In the genomic region with DNA sequence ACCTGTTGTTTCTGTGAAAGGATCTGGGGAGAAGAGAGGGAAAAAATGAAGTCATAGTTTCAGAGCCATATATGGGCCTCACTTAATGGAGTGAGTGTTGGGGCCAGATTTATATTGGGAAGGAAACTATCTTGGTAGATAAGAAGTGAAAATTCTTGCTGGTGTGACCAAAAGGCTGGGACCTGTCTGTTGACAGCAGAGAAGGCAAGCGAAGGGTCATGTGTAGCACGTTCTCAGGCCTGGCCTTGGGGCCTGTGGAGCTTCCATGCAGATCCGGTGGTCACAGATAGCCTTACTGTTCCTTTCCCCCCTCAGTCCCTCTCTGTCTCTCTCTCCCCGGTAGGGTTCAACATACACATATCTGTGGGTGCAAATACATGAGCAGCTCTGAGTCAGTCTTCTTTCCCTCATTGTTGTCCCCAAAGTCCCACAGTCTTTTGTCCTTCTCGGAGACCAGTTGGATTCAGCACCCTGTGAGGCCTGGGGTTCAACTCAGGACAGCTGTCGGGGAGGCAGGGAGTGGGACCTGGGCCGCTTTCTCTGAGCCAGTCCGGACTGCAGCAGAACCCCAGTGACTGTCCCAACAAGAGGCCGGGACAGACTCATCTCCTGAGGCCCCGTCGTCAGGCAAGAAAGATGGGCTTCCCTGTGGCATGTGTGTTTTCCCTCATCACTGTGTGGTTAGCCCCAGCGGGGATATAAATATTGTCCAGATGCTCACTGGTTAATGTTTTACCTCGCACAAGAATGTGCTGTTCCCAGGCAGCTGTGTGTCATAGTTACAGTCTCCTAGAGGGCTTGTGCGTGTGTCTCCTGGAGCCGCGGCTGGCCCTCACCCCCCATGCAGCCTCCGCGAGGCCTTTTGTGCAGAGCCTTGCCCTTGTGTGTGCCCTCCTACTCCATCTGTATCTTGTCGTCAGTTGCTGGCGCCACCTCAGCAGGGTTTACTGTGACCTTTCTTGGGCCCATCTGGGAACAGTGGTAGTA, we compare ENCODE assay signal across 1 cellular context.
A peak's percentile ranks its signal among the peaks of the same experiment; 100 is the strongest.
TF ChIP-seq lines count a peak whose summit lies in the region.

No MANE protein-coding gene starts in this region.

TF ChIP-seq in K562, 482 proteins besides CTCF, POLR2A, EP300 and RAD21 (continued from another document):
- TF ChIP-seq NR4A1 (CRISPR knock-in tag; IDR thresholded peaks at IDR 0.05) = no peak
- no peak for TF ChIP-seq NR4A1 (tag; IDR thresholded peaks at IDR 0.05)
- TF ChIP-seq ARID3B (CRISPR knock-in tag; IDR thresholded peaks at IDR 0.05; ENCODE audit: borderline replicate concordance) = no peak
- TF ChIP-seq CC2D1A (IDR thresholded peaks at IDR 0.05) = no peak
- no peak for TF ChIP-seq SMARCB1 (IDR thresholded peaks at IDR 0.05; ENCODE audit: insufficient read length, low read depth)
- TF ChIP-seq ZNF699 (CRISPR knock-in tag; IDR thresholded peaks at IDR 0.05; ENCODE audit: insufficient replicate concordance) = no peak
- TF ChIP-seq, protein P1, sequence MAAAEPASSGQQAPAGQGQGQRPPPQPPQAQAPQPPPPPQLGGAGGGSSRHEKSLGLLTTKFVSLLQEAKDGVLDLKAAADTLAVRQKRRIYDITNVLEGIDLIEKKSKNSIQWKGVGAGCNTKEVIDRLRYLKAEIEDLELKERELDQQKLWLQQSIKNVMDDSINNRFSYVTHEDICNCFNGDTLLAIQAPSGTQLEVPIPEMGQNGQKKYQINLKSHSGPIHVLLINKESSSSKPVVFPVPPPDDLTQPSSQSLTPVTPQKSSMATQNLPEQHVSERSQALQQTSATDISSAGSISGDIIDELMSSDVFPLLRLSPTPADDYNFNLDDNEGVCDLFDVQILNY (CRISPR knock-in tag; IDR thresholded peaks at IDR 0.05) = no peak
- TF ChIP-seq CBFA2T3 (IDR thresholded peaks at IDR 0.05) = 0 out of 2 replicates have a peak, but pooled peaks have one; percentile 3
- TF ChIP-seq PTRF (tag; IDR thresholded peaks at IDR 0.05) = no peak
- no peak for TF ChIP-seq HOXB6 (CRISPR knock-in tag; IDR thresholded peaks at IDR 0.05; ENCODE audit: borderline replicate concordance)
- peak; percentile 87 for TF ChIP-seq ZBTB33 (CRISPR knock-in tag; IDR thresholded peaks at IDR 0.05)
